In the genomic region with DNA sequence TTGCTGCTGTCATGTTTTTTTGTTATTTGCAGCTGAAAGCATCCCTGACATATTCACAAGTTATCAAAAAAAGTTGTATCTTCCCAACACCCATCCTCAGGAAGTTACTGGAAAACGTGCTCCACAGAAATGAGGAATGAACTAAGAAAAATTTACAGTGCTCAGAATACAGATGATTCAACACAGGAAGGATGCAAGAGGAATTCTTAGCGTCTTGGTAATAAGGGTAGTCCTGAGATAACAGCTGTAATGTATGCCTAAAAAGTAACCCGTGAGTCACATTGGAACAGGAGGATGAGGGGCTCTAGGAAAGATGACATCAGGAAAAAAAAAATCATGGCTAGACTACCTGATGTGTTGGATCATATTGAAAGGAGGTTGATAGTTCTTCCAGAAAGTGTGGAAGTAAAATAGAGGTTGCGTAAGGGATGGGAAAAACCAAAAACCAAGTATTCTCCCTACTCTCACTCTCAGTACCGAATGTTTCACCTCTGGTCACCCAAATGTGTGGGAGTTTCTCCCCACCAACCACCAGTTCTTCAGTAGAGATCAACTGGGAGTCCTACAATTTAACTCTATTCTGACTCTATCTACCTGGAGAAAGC, we compare ENCODE assay signal across 17 cellular contexts. TPM values are rescaled to one million over a fixed set of nuclear protein-coding genes. Genes with fewer than 3 reads are reported as not detected.
DNase-seq lines count a peak whose midpoint lies in the region; ATAC-seq and TF ChIP-seq lines count a peak whose summit lies in the region.
"Had no signal": no experiment of that assay in that cellular context is flagged by ENCODE, and none has a peak within 500 bp of the region (broad histone marks: within the 10 kb centered on the region; RNA-seq: fewer than 3 reads in every experiment).

No MANE protein-coding gene starts in this region.

- no peak for ATAC-seq in HG02884 (IDR thresholded peaks at IDR 0.05; ENCODE audit: unreplicated experiment)
- ATAC-seq: GM12878 had no signal

- peaks cover 5% of the 10 kb centered on the region for H3K9me3 Mint-ChIP-seq in Calu3 (ENCODE audit: low read depth, unreplicated experiment)
- H3K9me3 Mint-ChIP-seq: T-helper 2 cell treated with Interferon-gamma antibody and Interleukin-4, amounts not matched to agents 5 μg/mL and 100 μg/mL, for 36 hours had no signal

- TF ChIP-seq CTCF in AG10803 (conservative IDR thresholded peaks at IDR 0.05; ENCODE audit: low read length) (no peak), choroid plexus epithelial cell (conservative IDR thresholded peaks at IDR 0.05; ENCODE audit: low read depth, low read length) (no peak), Calu3 (IDR thresholded peaks at IDR 0.05; ENCODE audit: unreplicated experiment) (no peak)

- no peak overlapping the region for H3K4me3 Mint-ChIP-seq in Calu3 (ENCODE audit: low read depth, unreplicated experiment)
- H3K4me3 Mint-ChIP-seq: activated naive CD8-positive, alpha-beta T cell treated with anti-CD3 and anti-CD28 coated beads for 36 hours; T-helper 2 cell treated with Interferon-gamma antibody and Interleukin-4, amounts not matched to agents 5 μg/mL and 100 μg/mL, for 36 hours had no signal

- H3K36me3 Mint-ChIP-seq in Calu3 (ENCODE audit: insufficient read depth, unreplicated experiment): peaks cover 4% of the 10 kb centered on the region

- no TSS peak for BruUV-seq in Calu3 (replicated peaks; lab: Mats Ljungman, UMichigan)

- H3K4me3 ChIP-seq in AG10803 (ENCODE audit: low read length) (no peak overlapping the region), choroid plexus epithelial cell (ENCODE audit: low read depth, low read length) (no peak overlapping the region)
- H3K4me3 ChIP-seq: GM12878 had no signal

- H3K27ac Mint-ChIP-seq in Calu3 (ENCODE audit: unreplicated experiment): no peak overlapping the region
- H3K27ac Mint-ChIP-seq: activated naive CD8-positive, alpha-beta T cell treated with anti-CD3 and anti-CD28 coated beads for 36 hours; T-helper 2 cell treated with Interferon-gamma antibody and Interleukin-4, amounts not matched to agents 5 μg/mL and 100 μg/mL, for 36 hours had no signal

- DNase-seq in AG10803 (ENCODE audit: low read depth) (peak; percentile 85), M059J (ENCODE audit: low read depth) (peak; percentile 89), choroid plexus epithelial cell (ENCODE audit: low read depth) (peak; percentile 84), myocyte (ENCODE audit: low read depth) (peak; percentile 61), Calu3 (no peak), cardiac septum (ENCODE audit: low spot score) (no peak), mesenteric fat pad (ENCODE audit: low spot score) (no peak)
- DNase-seq: activated CD4-positive, alpha-beta T cell treated with anti-CD3 and anti-CD28 coated beads for 48 hours; activated naive CD8-positive, alpha-beta T cell treated with anti-CD3 and anti-CD28 coated beads for 36 hours; cortex of kidney; DMS79; mammary epithelial cell; NCI-H2107; NCI-H82 had no signal

- H3K4me1 Mint-ChIP-seq in Calu3 (ENCODE audit: low read depth, unreplicated experiment): no peaks in the 10 kb centered on the region
- H3K4me1 Mint-ChIP-seq: activated naive CD8-positive, alpha-beta T cell treated with anti-CD3 and anti-CD28 coated beads for 36 hours had no signal

- peaks cover 30% of the 10 kb centered on the region for H3K27me3 Mint-ChIP-seq in Calu3 (ENCODE audit: unreplicated experiment)

- intact Hi-C loops in Calu3 (cut with micrococcal nuclease; ENCODE audit: unreplicated experiment) (no loop called here), cardiac septum (cut with DNase I) (no loop called here)

- CTCF ChIA-PET in Calu3 (lab: Charles Lee): no interaction called here

RNA-seq across cellular contexts. Expression of a gene that starts 3.9 kb away (rescaled TPM):
- total RNA-seq in M059J (2014; rRNA removed; shearing (Covaris generic)): 43.4 and 76.1 TPM in 2 replicates
- total RNA-seq in myocyte (14.4 and 15.5 TPM in 2 replicates), Calu3 (2022) (not detected in 2 replicates), cardiac septum (1.3 TPM), mesenteric fat pad (77.9 TPM)
- 58.2 TPM for polyA plus RNA-seq in myocyte (2012)

Comparison
In these comparisons a context has a peak if more than half of its experiments do, and no peak if none do; other contexts are left out.
1. DNase-seq: peak in AG10803 (single experiment), M059J (single experiment), choroid plexus epithelial cell (single experiment) and myocyte (single experiment); none in Calu3 (single experiment), cardiac septum (single experiment) and mesenteric fat pad (single experiment).